In the genomic region with DNA sequence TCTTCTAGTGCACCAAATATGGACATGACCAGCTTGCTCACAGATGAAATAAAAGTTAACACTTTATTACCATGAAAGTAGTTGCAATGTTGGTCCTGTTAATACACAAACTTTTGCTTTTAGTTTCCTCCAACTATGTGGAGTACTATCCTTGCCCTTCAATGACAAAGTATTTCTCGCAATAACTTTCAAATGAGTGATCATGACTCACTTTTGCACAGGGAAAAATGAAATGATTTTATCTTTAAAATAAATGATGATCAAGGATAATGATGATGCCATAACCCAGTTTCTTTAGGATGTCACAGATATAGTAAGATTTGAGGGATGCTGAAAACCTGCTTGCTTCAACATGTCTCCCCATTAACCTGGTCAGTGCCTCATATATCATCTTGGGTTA, we compare ENCODE assay signal across 22 cellular contexts.
A peak's percentile ranks its signal among the peaks of the same experiment; 100 is the strongest.
DNase-seq lines count a peak whose midpoint lies in the region; ATAC-seq, FAIRE-seq and TF ChIP-seq lines count a peak whose summit lies in the region.
"Had no signal": no experiment of that assay in that cellular context is flagged by ENCODE, and none has a peak within 500 bp of the region (broad histone marks: within the 10 kb centered on the region; RNA-seq: fewer than 3 reads in every experiment).

No MANE protein-coding gene starts in this region.

- H3K9me2 ChIP-seq in GM23248 (ENCODE audit: insufficient read depth) (no peaks in the 10 kb centered on the region), PC-3 (replicated peaks; ENCODE audit: low read length) (no peaks in the 10 kb centered on the region)

- H3K9me3 ChIP-seq in GM23248 (ENCODE audit: low read depth) (no peaks in the 10 kb centered on the region), PC-3 (ENCODE audit: low read length) (no peaks in the 10 kb centered on the region), left lung (peaks cover 0 to 26% of the 10 kb centered on the region in 2 donors)

- H3K9ac ChIP-seq in GM23248 = no peak overlapping the region
- no peak overlapping the region for H3K9ac ChIP-seq in PC-3 (ENCODE audit: low read length)
- H3K9ac ChIP-seq: KMS-11 had no signal

- TF ChIP-seq CTCF in PC-3 (conservative IDR thresholded peaks at IDR 0.05; ENCODE audit: low read depth, low read length) (no peak), epithelial cell of esophagus (IDR thresholded peaks at IDR 0.05; ENCODE audit: insufficient read depth, low read depth, low read length, missing control alignments) (no peak), left lung (IDR thresholded peaks at IDR 0.05) (no peak)

- POLR2A ChIA-PET in PC-3 (lab: Charles Lee; ENCODE audit: unreplicated experiment) = no interaction called here

- TF ChIP-seq POLR2A in GM12891 (IDR thresholded peaks at IDR 0.05; ENCODE audit: low read depth, low read length) = no peak

- peak; percentile 60 for DNase-seq in GM23248
- peak; percentile 63 for DNase-seq in PC-3
- peak; percentile 44 for DNase-seq in epithelial cell of esophagus (ENCODE audit: low read depth)
- DNase-seq in left lung = no peak
- no peak for DNase-seq in stimulated activated naive CD4-positive, alpha-beta T cell (lab: John Stamatoyannopoulos, UW)
- DNase-seq in HUDEP-2 (lab: John Stamatoyannopoulos, UW; ENCODE audit: unreplicated experiment in 76 of 76) = no peak
- DNase-seq in GM12891 (ENCODE audit: insufficient read length, low spot score) = no peak
- DNase-seq in middle frontal gyrus (ENCODE audit: extremely low spot score, low spot score) = no peak
- DNase-seq: ACHN; Calu3; CD4-positive, CD25-positive, alpha-beta regulatory T cell; DMS79; GDM1; H9; MG63; NCI-H1105 treated with DMSO at 0.1 percent for 48 hours; NCI-H187 treated with DMSO at 0.1 percent for 48 hours; NCI-H446 treated with DMSO at 0.1 percent for 48 hours; NCI-H748 treated with DMSO at 0.1 percent for 48 hours; PC-9 had no signal

- CTCF ChIA-PET in PC-3 (lab: Charles Lee) = no interaction called here

- in situ Hi-C loops in GM23248 (cut with MboI) = no loop called here

- H3K27me3 ChIP-seq in GM23248 (replicated peaks; ENCODE audit: insufficient read depth) (no peaks in the 10 kb centered on the region), PC-3 (ENCODE audit: low read length) (no peaks in the 10 kb centered on the region), left lung (no peaks in the 10 kb centered on the region)
- H3K27me3 ChIP-seq: MG63 had no signal

- H3K4me3 ChIP-seq in GM23248 (no peak overlapping the region), PC-3 (ENCODE audit: low read length) (no peak overlapping the region), epithelial cell of esophagus (ENCODE audit: low read length) (no peak overlapping the region), left lung (no peak overlapping the region)
- H3K4me3 ChIP-seq: MG63, PC-9, SK-N-MC had no signal

- H3K79me2 ChIP-seq in GM23248 (ENCODE audit: insufficient read depth) (no peaks in the 10 kb centered on the region), PC-3 (ENCODE audit: low read length) (no peaks in the 10 kb centered on the region)

- H3K27ac ChIP-seq in GM23248 (peak overlapping the region; percentile 28; the same call in 1 of the 2 replicates), PC-3 (ENCODE audit: low read length) (peak overlapping the region; percentile 54), left lung (no peak overlapping the region)
- H3K27ac ChIP-seq: KMS-11, PC-9, SK-N-MC had no signal

- no peak for ATAC-seq in PC-3
- peak; percentile 14 for ATAC-seq in left lung

- no TSS peak for BruUV-seq in PC-3 (replicated peaks; lab: Mats Ljungman, UMichigan)

- H3F3A ChIP-seq in GM23248 (ENCODE audit: insufficient read depth) (peaks cover 5% of the 10 kb centered on the region; the same call in 1 of the 2 replicates), PC-3 (ENCODE audit: low read length, unreplicated experiment) (peaks cover 6% of the 10 kb centered on the region)

- 63 to 83% methylated on average over 1 of the region's 1 CpG for WGBS in GM23248 (ENCODE audit: low coverage in 1 of 2, low lambda C conversion rate in 2 of 2, missing lambda C conversion rate in 2 of 2), 2 experiments

- H3K36me3 ChIP-seq in GM23248 (ENCODE audit: low read depth) (no peaks in the 10 kb centered on the region), PC-3 (ENCODE audit: low read depth, low read length) (no peaks in the 10 kb centered on the region), left lung (no peaks in the 10 kb centered on the region)
- H3K36me3 ChIP-seq: MG63 had no signal

- H2AFZ ChIP-seq in GM23248 = no peak overlapping the region
- no peak overlapping the region for H2AFZ ChIP-seq in PC-3 (ENCODE audit: low read length)

- FAIRE-seq in GM12891 (lab: Jason Lieb, UNC) = no peak

- intact Hi-C loops in PC-3 (cut with micrococcal nuclease) = no loop called here
- intact Hi-C loops in left lung (cut with DNase I) = no loop called here

- H3K4me2 ChIP-seq in GM23248 (ENCODE audit: unreplicated experiment) (no peak overlapping the region), PC-3 (ENCODE audit: low read length) (peak overlapping the region; percentile 25; the same call in 1 of the 2 replicates)
- H3K4me2 ChIP-seq: KMS-11, PC-9 had no signal

- H4K20me1 ChIP-seq in GM23248 (ENCODE audit: insufficient read depth) = no peaks in the 10 kb centered on the region
- H4K20me1 ChIP-seq in PC-3 (ENCODE audit: low read length) = no peaks in the 10 kb centered on the region

- H3K4me1 ChIP-seq in GM23248 (ENCODE audit: insufficient read depth) (0 out of 2 replicates have a peak, but pooled peaks cover 13% of the 10 kb centered on the region), PC-3 (ENCODE audit: insufficient read depth, low read length) (peaks cover 23% of the 10 kb centered on the region), left lung (no peaks in the 10 kb centered on the region)

TF ChIP-seq in GM12891, 5 proteins besides CTCF, POLR2A, EP300 and RAD21:
- TF ChIP-seq PAX5 (IDR thresholded peaks at IDR 0.05; ENCODE audit: insufficient read depth, low read length, severe bottlenecking) (no peak), TAF1 (IDR thresholded peaks at IDR 0.05; ENCODE audit: low read depth, low read length) (no peak), POLR2AphosphoS5 (IDR thresholded peaks at IDR 0.05; ENCODE audit: low read depth, low read length) (no peak), SPI1 (IDR thresholded peaks at IDR 0.05; ENCODE audit: low read depth, low read length) (no peak), POU2F2 (IDR thresholded peaks at IDR 0.05; ENCODE audit: low read depth, low read length) (no peak)

Comparison
In these comparisons a context has a peak if more than half of its experiments do, and no peak if none do; other contexts are left out.
1. DNase-seq: peak in GM23248 (single experiment), PC-3 (single experiment) and epithelial cell of esophagus (single experiment); none in left lung (0 of 2), stimulated activated naive CD4-positive, alpha-beta T cell (0 of 6), HUDEP-2 (0 of 76), GM12891 (single experiment) and middle frontal gyrus (single experiment).
2. H3K27ac ChIP-seq: peak in GM23248 (single experiment) and PC-3 (single experiment); none in left lung (0 of 2).